ENCODE assay signal across 8 cellular contexts in the genomic region with DNA sequence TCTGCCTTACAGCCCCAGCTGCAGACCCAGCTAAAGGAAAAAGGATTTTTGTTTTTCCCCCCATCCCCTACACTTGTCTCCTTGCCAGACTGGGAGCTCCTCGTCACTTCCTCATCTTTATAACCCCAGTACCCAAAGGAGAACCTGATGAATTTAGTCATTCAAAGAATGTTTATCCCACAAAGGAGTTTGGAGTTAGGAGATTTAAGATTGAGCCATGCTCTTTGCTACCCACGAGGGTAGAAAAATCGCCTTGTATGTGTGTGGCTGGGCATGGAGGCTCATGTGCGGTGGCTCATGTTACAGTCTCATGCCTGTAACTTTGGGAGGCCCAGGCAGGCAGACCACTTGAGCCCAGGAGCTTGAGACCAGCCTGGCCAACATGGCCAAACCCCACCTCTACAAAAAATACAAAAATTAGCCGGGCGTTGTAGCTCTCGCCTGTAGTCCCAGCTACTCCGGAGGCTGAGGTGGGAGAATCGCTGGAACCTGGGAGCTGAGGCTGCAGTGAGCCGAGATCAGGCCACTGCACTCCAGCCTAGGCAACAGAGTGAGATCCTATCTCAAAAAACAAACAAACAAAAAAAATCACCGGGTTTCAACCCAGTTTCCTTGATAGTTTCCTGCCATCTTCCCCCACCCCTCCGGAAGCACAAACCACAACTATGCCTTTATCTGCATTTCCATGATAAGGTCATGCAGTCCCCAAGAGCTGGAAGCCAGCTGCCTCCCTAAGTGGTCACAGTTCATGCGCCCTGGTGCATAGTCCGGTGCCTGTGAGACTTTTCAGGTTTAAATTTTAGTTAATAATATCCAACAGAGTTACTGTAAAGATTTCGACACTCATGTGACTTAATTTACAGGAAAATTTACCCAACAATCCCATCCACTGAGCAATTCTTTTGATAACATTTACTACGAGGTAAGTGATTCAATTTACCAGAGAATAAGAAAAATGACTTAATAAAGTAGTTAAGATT. TPM values are rescaled to one million over a fixed set of nuclear protein-coding genes. Genes with fewer than 3 reads are reported as not detected.
DNase-seq lines count a peak whose midpoint lies in the region; ATAC-seq and TF ChIP-seq lines count a peak whose summit lies in the region.

No MANE protein-coding gene starts in this region.

- TF ChIP-seq CTCF in DND-41 (IDR thresholded peaks at IDR 0.05; ENCODE audit: borderline replicate concordance, extremely low read depth, low read length, poor library complexity, severe bottlenecking) = no peak
- no peak for TF ChIP-seq CTCF in thoracic aorta (IDR thresholded peaks at IDR 0.05)

- H3K36me3 ChIP-seq in DND-41 (ENCODE audit: insufficient read depth, low read length) (peaks cover 5% of the 10 kb centered on the region; the same call in 1 of the 2 replicates), iPS-18a (ENCODE audit: control insufficient read depth, low read depth, low read length) (no peaks in the 10 kb centered on the region), thoracic aorta (no peaks in the 10 kb centered on the region)

- H3K27ac ChIP-seq in DND-41 (ENCODE audit: low read length) = peak overlapping the region; percentile 28; the same call in 1 of the 2 replicates
- no peak overlapping the region for H3K27ac ChIP-seq in iPS-18a (ENCODE audit: low read length)
- peak overlapping the region; percentile 98 to 99 for H3K27ac ChIP-seq in thoracic aorta

- DNase-seq in DND-41 (no peak), M059J (ENCODE audit: low read depth) (peak; percentile 44), thoracic aorta (ENCODE audit: low spot score) (no peak), left colon (no peak), NCI-H1694 (lab: John Stamatoyannopoulos, UW) (no peak)
- DNase-seq in activated T-helper 2 cell treated with anti-CD3 and anti-CD28 coated beads, Interferon-gamma antibody, Interleukin-2, Interleukin-4, amounts not matched to agents 10 μg/mL and 5 μg/mL and 100 μg/mL, durations not matched to agents 14 hours and 24 hours and 36 hours (ENCODE audit: low spot score) = peak; percentile 54

- H3K4me3 Mint-ChIP-seq in activated T-helper 2 cell treated with anti-CD3 and anti-CD28 coated beads, Interferon-gamma antibody, Interleukin-2, Interleukin-4, amounts not matched to agents 10 μg/mL and 5 μg/mL and 100 μg/mL, durations not matched to agents 14 hours and 24 hours and 36 hours (ENCODE audit: low read depth) = peak overlapping the region; percentile 98

- no peaks in the 10 kb centered on the region for H3K27me3 ChIP-seq in DND-41 (ENCODE audit: insufficient read depth, low read length, poor library complexity)
- peaks cover 10% of the 10 kb centered on the region for H3K27me3 ChIP-seq in iPS-18a (ENCODE audit: control insufficient read depth, insufficient read depth, low read length)
- no peaks in the 10 kb centered on the region for H3K27me3 ChIP-seq in thoracic aorta (replicated peaks; ENCODE audit: insufficient read depth)

- ATAC-seq in DND-41 (ENCODE audit: insufficient read depth, low read depth) (no peak), thoracic aorta (ENCODE audit: insufficient number of reproducible peaks, low FRiP score, low read depth) (no peak), left colon (no peak), GM19351 (IDR thresholded peaks at IDR 0.05; ENCODE audit: unreplicated experiment) (no peak)

- H2AFZ ChIP-seq in DND-41 (ENCODE audit: low read depth, low read length) = no peak overlapping the region; the same call in 1 of the 2 replicates

- peaks cover 16% of the 10 kb centered on the region for H3K36me3 Mint-ChIP-seq in activated T-helper 2 cell treated with anti-CD3 and anti-CD28 coated beads, Interferon-gamma antibody, Interleukin-2, Interleukin-4, amounts not matched to agents 10 μg/mL and 5 μg/mL and 100 μg/mL, durations not matched to agents 14 hours and 24 hours and 36 hours (ENCODE audit: low read depth)

- H3K4me3 ChIP-seq in DND-41 (ENCODE audit: low read depth in 1 of 2, low read length in 2 of 2) = peak overlapping the region in 1 of 2 experiments; percentile 76; a peak in 3 of 4 replicates
- no peak overlapping the region for H3K4me3 ChIP-seq in iPS-18a (ENCODE audit: low read length)
- H3K4me3 ChIP-seq in thoracic aorta = peak overlapping the region; percentile 98

- peak overlapping the region; percentile 96 for H3K9ac ChIP-seq in DND-41 (ENCODE audit: low read depth, low read length)
- H3K9ac ChIP-seq in iPS-18a (ENCODE audit: low read length) = peak overlapping the region; percentile 0

- H3K4me2 ChIP-seq in DND-41 (ENCODE audit: insufficient read depth, low read length) = peak overlapping the region; percentile 99

- peaks cover 35% of the 10 kb centered on the region for H3K4me1 ChIP-seq in DND-41 (ENCODE audit: insufficient read depth, low read length)
- H3K4me1 ChIP-seq in iPS-18a (ENCODE audit: control insufficient read depth, low read depth, low read length) = peaks cover 17% of the 10 kb centered on the region
- H3K4me1 ChIP-seq in thoracic aorta (ENCODE audit: control insufficient read depth in 1 of 2, low read depth in 2 of 2) = peaks cover 20 to 47% of the 10 kb centered on the region in 2 donors

- no peaks in the 10 kb centered on the region for H3K9me3 Mint-ChIP-seq in activated T-helper 2 cell treated with anti-CD3 and anti-CD28 coated beads, Interferon-gamma antibody, Interleukin-2, Interleukin-4, amounts not matched to agents 10 μg/mL and 5 μg/mL and 100 μg/mL, durations not matched to agents 14 hours and 24 hours and 36 hours

- intact Hi-C loops in activated T-helper 2 cell treated with anti-CD3 and anti-CD28 coated beads, Interferon-gamma antibody, Interleukin-2, Interleukin-4, amounts not matched to agents 10 μg/mL and 5 μg/mL and 100 μg/mL, durations not matched to agents 14 hours and 24 hours and 36 hours (cut with micrococcal nuclease) = loop anchor here (2.0 to 10.0 kb wide), 4 partner anchors 37 to 1697 kb away; partner anchors contain the start of genes ACSL1, CCDC110 and ING2
- intact Hi-C loops in left colon (cut with DNase I, micrococcal nuclease) = no loop called here

- H3K27ac Mint-ChIP-seq in activated T-helper 2 cell treated with anti-CD3 and anti-CD28 coated beads, Interferon-gamma antibody, Interleukin-2, Interleukin-4, amounts not matched to agents 10 μg/mL and 5 μg/mL and 100 μg/mL, durations not matched to agents 14 hours and 24 hours and 36 hours = peak overlapping the region; percentile 99

- peaks cover 2% of the 10 kb centered on the region for H3K27me3 Mint-ChIP-seq in activated T-helper 2 cell treated with anti-CD3 and anti-CD28 coated beads, Interferon-gamma antibody, Interleukin-2, Interleukin-4, amounts not matched to agents 10 μg/mL and 5 μg/mL and 100 μg/mL, durations not matched to agents 14 hours and 24 hours and 36 hours (ENCODE audit: low read depth)

- peaks cover 45% of the 10 kb centered on the region for H3K79me2 ChIP-seq in DND-41 (ENCODE audit: insufficient read depth, low read length)

- no peaks in the 10 kb centered on the region for H3K9me3 ChIP-seq in DND-41 (ENCODE audit: insufficient read depth, low read length, severe bottlenecking)
- no peaks in the 10 kb centered on the region for H3K9me3 ChIP-seq in iPS-18a (ENCODE audit: control insufficient read depth, low read depth, low read length)
- H3K9me3 ChIP-seq in thoracic aorta = no peaks in the 10 kb centered on the region

- no peaks in the 10 kb centered on the region; the same call in 1 of the 2 replicates for H4K20me1 ChIP-seq in DND-41 (ENCODE audit: insufficient read depth, low read length)

- peaks cover 30% of the 10 kb centered on the region for H3K4me1 Mint-ChIP-seq in activated T-helper 2 cell treated with anti-CD3 and anti-CD28 coated beads, Interferon-gamma antibody, Interleukin-2, Interleukin-4, amounts not matched to agents 10 μg/mL and 5 μg/mL and 100 μg/mL, durations not matched to agents 14 hours and 24 hours and 36 hours (ENCODE audit: low read depth)

RNA-seq across cellular contexts. Expression of gene CFAP97, which starts 1.5 kb away (rescaled TPM):
- 15.3 and 20.4 TPM in 2 replicates for total RNA-seq in M059J (2014; rRNA removed; shearing (Covaris generic))
- total RNA-seq in activated T-helper 2 cell treated with anti-CD3 and anti-CD28 coated beads, Interferon-gamma antibody, Interleukin-2, Interleukin-4, amounts not matched to agents 10 μg/mL and 5 μg/mL and 100 μg/mL, durations not matched to agents 14 hours and 24 hours and 36 hours = 44.1 and 46.9 TPM in 2 replicates
- total RNA-seq in thoracic aorta (10 to 100 TPM; 40.8 to 62.2 TPM), left colon (10 to 100 TPM; 13.9 to 14.0 TPM)

RNA-seq across cellular contexts. Expression of gene SNX25, which starts 7.1 kb away (rescaled TPM):
- total RNA-seq in M059J (2014; rRNA removed; shearing (Covaris generic)) = 14.5 and 19.8 TPM in 2 replicates
- 24.1 and 25.0 TPM in 2 replicates for total RNA-seq in activated T-helper 2 cell treated with anti-CD3 and anti-CD28 coated beads, Interferon-gamma antibody, Interleukin-2, Interleukin-4, amounts not matched to agents 10 μg/mL and 5 μg/mL and 100 μg/mL, durations not matched to agents 14 hours and 24 hours and 36 hours
- 10 to 100 TPM; 31.3 to 38.0 TPM for total RNA-seq in thoracic aorta
- 10 to 100 TPM; 10.6 to 24.2 TPM for total RNA-seq in left colon

RNA-seq across cellular contexts. Expression of gene SLC25A4, which starts 59.2 kb away (rescaled TPM):
- 22.3 and 22.4 TPM in 2 replicates for total RNA-seq in M059J (2014; rRNA removed; shearing (Covaris generic))
- 5.0 and 6.0 TPM in 2 replicates for total RNA-seq in activated T-helper 2 cell treated with anti-CD3 and anti-CD28 coated beads, Interferon-gamma antibody, Interleukin-2, Interleukin-4, amounts not matched to agents 10 μg/mL and 5 μg/mL and 100 μg/mL, durations not matched to agents 14 hours and 24 hours and 36 hours
- 100 to 1,000 TPM in 1 of 2 donors, 10 to 100 TPM in 1; 78.3 to 108 TPM for total RNA-seq in thoracic aorta
- 10 to 100 TPM; 37.9 to 43.9 TPM for total RNA-seq in left colon

Comparison
In these comparisons a context has a peak if more than half of its experiments do, and no peak if none do; other contexts are left out.
1. DNase-seq: peak in M059J (single experiment) and activated T-helper 2 cell treated with anti-CD3 and anti-CD28 coated beads, Interferon-gamma antibody, Interleukin-2, Interleukin-4, amounts not matched to agents 10 μg/mL and 5 μg/mL and 100 μg/mL, durations not matched to agents 14 hours and 24 hours and 36 hours (single experiment); none in DND-41 (single experiment), thoracic aorta (single experiment), left colon (0 of 2) and NCI-H1694 (single experiment).